In genomic region chr9:32572900-32573523, GRCh38 we compare ENCODE assay signal across 1 cellular context.
TF ChIP-seq lines count a peak whose summit lies in the region.

NDUFB6 (minus strand) TSS chr9:32573159; CDS start chr9:32573060, 99 bp downstream.

TF ChIP-seq in GM12878, 131 proteins besides CTCF, POLR2A, EP300 and RAD21 (continued from another document):
- TF ChIP-seq BCLAF1 (IDR thresholded peaks at IDR 0.05) = no peak
- TF ChIP-seq ZBTB33 (IDR thresholded peaks at IDR 0.05) = no peak
- peak; percentile 79 for TF ChIP-seq IKZF1 (conservative IDR thresholded peaks at IDR 0.05)
- peak; percentile 65 for TF ChIP-seq E2F4 (IDR thresholded peaks at IDR 0.05; ENCODE audit: low read depth, low read length)
- TF ChIP-seq MYB (IDR thresholded peaks at IDR 0.05; ENCODE audit: borderline replicate concordance, low read depth, low read length) = no peak
- no peak for TF ChIP-seq CBX3 (IDR thresholded peaks at IDR 0.05; ENCODE audit: borderline replicate concordance, low read depth)
- TF ChIP-seq KDM1A (IDR thresholded peaks at IDR 0.05; ENCODE audit: borderline replicate concordance) = no peak
